8 cellular contexts compared by ENCODE assay signal in genomic region chr17:81291662-81292061, GRCh38. TPM values are rescaled to one million over a fixed set of nuclear protein-coding genes. Genes with fewer than 3 reads are reported as not detected.
DNase-seq lines count a peak whose midpoint lies in the region; ATAC-seq and TF ChIP-seq lines count a peak whose summit lies in the region.

No MANE protein-coding gene starts in this region.

- H3K4me3 Mint-ChIP-seq in naive thymus-derived CD8-positive, alpha-beta T cell, result peak overlapping the region in 9 of 10 donors; percentile 7 to 75 (median 39)
- H3K4me3 Mint-ChIP-seq in stimulated activated naive CD8-positive, alpha-beta T cell treated with anti-CD3 and anti-CD28 coated beads, Interleukin-15, amount 100 ng/mL, for 72 hours, result peak overlapping the region in 1 of 2 donors; percentile 35

- H3K4me1 Mint-ChIP-seq in naive thymus-derived CD8-positive, alpha-beta T cell, result peaks cover 22 to 68% (median 51%) of the 10 kb centered on the region in 4 donors
- peaks cover 59% of the 10 kb centered on the region for H3K4me1 Mint-ChIP-seq in stimulated activated naive CD8-positive, alpha-beta T cell treated with anti-CD3 and anti-CD28 coated beads, Interleukin-15, amount 100 ng/mL, for 72 hours

- H3K27ac Mint-ChIP-seq in naive thymus-derived CD8-positive, alpha-beta T cell, result peak overlapping the region in 7 of 10 donors; percentile 4 to 72 (median 62)
- H3K27ac Mint-ChIP-seq in stimulated activated naive CD8-positive, alpha-beta T cell treated with anti-CD3 and anti-CD28 coated beads, Interleukin-15, amount 100 ng/mL, for 72 hours, result no peak overlapping the region

- TF ChIP-seq CTCF in GM12874 (IDR thresholded peaks at IDR 0.05; ENCODE audit: insufficient read depth, low read depth, low read length), result peak; percentile 67

- POLR2A ChIA-PET in naive thymus-derived CD8-positive, alpha-beta T cell (lab: Charles Lee), result interaction anchor here (0.7 to 1.3 kb wide), 7 partner anchors 53 to 458 kb away, joined by 3 to 4 read pairs (median 3); partner anchors contain the start of genes BAHCC1, NDUFAF8 and TEPSIN

- H3K36me3 Mint-ChIP-seq in naive thymus-derived CD8-positive, alpha-beta T cell, result peaks cover 0 to 32% (median 1%) of the 10 kb centered on the region in 3 donors

- H3K9me3 Mint-ChIP-seq in naive thymus-derived CD8-positive, alpha-beta T cell, result no peaks in the 10 kb centered on the region
- no peaks in the 10 kb centered on the region for H3K9me3 Mint-ChIP-seq in stimulated activated naive CD8-positive, alpha-beta T cell treated with anti-CD3 and anti-CD28 coated beads, Interleukin-15, amount 100 ng/mL, for 72 hours

- peak; percentile 66 to 76 for ATAC-seq in naive thymus-derived CD8-positive, alpha-beta T cell
- ATAC-seq in stimulated activated naive CD8-positive, alpha-beta T cell treated with anti-CD3 and anti-CD28 coated beads, Interleukin-15, amount 100 ng/mL, for 72 hours, result peak; percentile 71

- DNase-seq in A172 (ENCODE audit: low spot score) (peak; percentile 27), NCI-H526 (lab: John Stamatoyannopoulos, UW) (peak; percentile 76 to 89), epidermal melanocyte (ENCODE audit: insufficient read length, low spot score) (peak; percentile 65), putamen (ENCODE audit: low spot score) (no peak)
- DNase-seq in activated CD8-positive, alpha-beta memory T cell treated with anti-CD3 and anti-CD28 coated beads for 48 hours (ENCODE audit: low read depth in 2 of 3, low spot score in 2 of 3), result peak; percentile 41 to 57 (median 57)
- peak; percentile 61 to 85 (median 70) for DNase-seq in naive thymus-derived CD8-positive, alpha-beta T cell
- peak; percentile 68 to 77 for DNase-seq in stimulated activated naive CD8-positive, alpha-beta T cell treated with anti-CD3 and anti-CD28 coated beads, Interleukin-15, amount 100 ng/mL, for 72 hours

- no peaks in the 10 kb centered on the region for H3K27me3 Mint-ChIP-seq in naive thymus-derived CD8-positive, alpha-beta T cell
- H3K27me3 Mint-ChIP-seq in stimulated activated naive CD8-positive, alpha-beta T cell treated with anti-CD3 and anti-CD28 coated beads, Interleukin-15, amount 100 ng/mL, for 72 hours, result no peaks in the 10 kb centered on the region

RNA-seq across cellular contexts. Expression of gene SLC38A10, which starts 3.4 kb away (rescaled TPM):
- total RNA-seq in A172 (2014; rRNA removed; shearing (Covaris generic)), result 57.8 and 71.5 TPM in 2 replicates
- 10 to 100 TPM; 59.3 to 60.9 TPM for total RNA-seq in naive thymus-derived CD8-positive, alpha-beta T cell
- polyA plus RNA-seq in naive thymus-derived CD8-positive, alpha-beta T cell, result 10 to 100 TPM; 32.6 to 53.8 (median 39.7) TPM

RNA-seq across cellular contexts. Expression of gene NDUFAF8, which starts 52.5 kb away (rescaled TPM):
- total RNA-seq in A172 (2014; rRNA removed; shearing (Covaris generic)), result 100 and 123 TPM in 2 replicates
- total RNA-seq in naive thymus-derived CD8-positive, alpha-beta T cell, result 10 to 100 TPM; 50.8 to 53.3 TPM
- 100 to 1,000 TPM in 2 of 3 donors, 10 to 100 TPM in 1; 85.2 to 135 (median 107) TPM for polyA plus RNA-seq in naive thymus-derived CD8-positive, alpha-beta T cell

RNA-seq across cellular contexts. Expression of gene TEPSIN, which starts 52.8 kb away (rescaled TPM):
- total RNA-seq in A172 (2014; rRNA removed; shearing (Covaris generic)), result 21.4 and 24.1 TPM in 2 replicates
- 100 to 1,000 TPM; 122 to 136 TPM for total RNA-seq in naive thymus-derived CD8-positive, alpha-beta T cell
- 1 to 10 TPM; 2.7 to 2.8 (median 2.8) TPM for polyA plus RNA-seq in naive thymus-derived CD8-positive, alpha-beta T cell

Comparison
In these comparisons a context has a peak if more than half of its experiments do, and no peak if none do; other contexts are left out.
1. H3K27ac Mint-ChIP-seq: peak in naive thymus-derived CD8-positive, alpha-beta T cell (7 of 10); none in stimulated activated naive CD8-positive, alpha-beta T cell treated with anti-CD3 and anti-CD28 coated beads, Interleukin-15, amount 100 ng/mL, for 72 hours (0 of 2).